In genomic region chr1:236522937-236523703, GRCh38 we compare ENCODE assay signal across 8 cellular contexts. TPM values are rescaled to one million over a fixed set of nuclear protein-coding genes. Genes with fewer than 3 reads are reported as not detected.
DNase-seq lines count a peak whose midpoint lies in the region; ATAC-seq and TF ChIP-seq lines count a peak whose summit lies in the region.

No MANE protein-coding gene starts in this region.

- CTCF ChIA-PET in CD8-positive, alpha-beta memory T cell (lab: Charles Lee) = no interaction called here

- H3K36me3 Mint-ChIP-seq in CD8-positive, alpha-beta memory T cell = peaks cover 8 to 32% (median 14%) of the 10 kb centered on the region in 3 donors
- H3K36me3 Mint-ChIP-seq in activated naive CD8-positive, alpha-beta T cell = peaks cover 3% of the 10 kb centered on the region

- H3K27me3 ChIP-seq in CD8-positive, alpha-beta memory T cell (ENCODE audit: insufficient read depth, low read length, poor library complexity, severe bottlenecking) = no peaks in the 10 kb centered on the region
- H3K27me3 ChIP-seq in right atrium auricular region = no peaks in the 10 kb centered on the region

- ATAC-seq in HG02852 (IDR thresholded peaks at IDR 0.05; ENCODE audit: unreplicated experiment) (peak; percentile 1), sciatic nerve (peak; percentile 72), HG03442 (IDR thresholded peaks at IDR 0.05; ENCODE audit: unreplicated experiment) (no peak)

- POLR2A ChIA-PET in CD8-positive, alpha-beta memory T cell (lab: Charles Lee) = no interaction called here

- H3K4me1 ChIP-seq in CD8-positive, alpha-beta memory T cell (ENCODE audit: insufficient read depth, low read length) = peaks cover 10% of the 10 kb centered on the region
- peaks cover 0 to 17% of the 10 kb centered on the region in 2 donors for H3K4me1 ChIP-seq in right atrium auricular region

- peak in 1 of 5 donors; percentile 14 for DNase-seq in CD8-positive, alpha-beta memory T cell
- no peak for DNase-seq in right atrium auricular region (ENCODE audit: low spot score)
- DNase-seq in sciatic nerve (ENCODE audit: low spot score) = peak; percentile 67
- no peak for DNase-seq in amniotic stem cell (lab: John Stamatoyannopoulos, UW)
- no peak for DNase-seq in EL

- peaks cover 15% of the 10 kb centered on the region for H3K36me3 ChIP-seq in CD8-positive, alpha-beta memory T cell (ENCODE audit: insufficient read depth, low read length)
- peaks cover 25% of the 10 kb centered on the region for H3K36me3 ChIP-seq in right atrium auricular region

- peak overlapping the region; percentile 94 for H3K4me3 ChIP-seq in CD8-positive, alpha-beta memory T cell (ENCODE audit: low read length)
- peak overlapping the region; percentile 80 to 85 for H3K4me3 ChIP-seq in right atrium auricular region

- peaks cover 0 to 2% of the 10 kb centered on the region in 2 donors for H3K27me3 Mint-ChIP-seq in CD8-positive, alpha-beta memory T cell
- no peaks in the 10 kb centered on the region for H3K27me3 Mint-ChIP-seq in activated naive CD8-positive, alpha-beta T cell

- no peak for TF ChIP-seq CTCF in right atrium auricular region (IDR thresholded peaks at IDR 0.05)

- intact Hi-C loops in sciatic nerve (cut with DNase I) = no loop called here

- no peaks in the 10 kb centered on the region for H3K9me3 Mint-ChIP-seq in CD8-positive, alpha-beta memory T cell
- no peaks in the 10 kb centered on the region for H3K9me3 Mint-ChIP-seq in activated naive CD8-positive, alpha-beta T cell (ENCODE audit: low read depth)

- no peaks in the 10 kb centered on the region for H3K9me3 ChIP-seq in CD8-positive, alpha-beta memory T cell (ENCODE audit: low read length)
- H3K9me3 ChIP-seq in right atrium auricular region = no peaks in the 10 kb centered on the region

- H3K4me3 Mint-ChIP-seq in CD8-positive, alpha-beta memory T cell = peak overlapping the region; percentile 98 to 100 (median 99)
- peak overlapping the region; percentile 94 for H3K4me3 Mint-ChIP-seq in activated naive CD8-positive, alpha-beta T cell

- peak overlapping the region; percentile 94 to 100 (median 98) for H3K27ac Mint-ChIP-seq in CD8-positive, alpha-beta memory T cell
- H3K27ac Mint-ChIP-seq in activated naive CD8-positive, alpha-beta T cell = peak overlapping the region; percentile 98

- H3K4me1 Mint-ChIP-seq in CD8-positive, alpha-beta memory T cell = peaks cover 32 to 55% (median 43%) of the 10 kb centered on the region in 3 donors
- peaks cover 26% of the 10 kb centered on the region for H3K4me1 Mint-ChIP-seq in activated naive CD8-positive, alpha-beta T cell (ENCODE audit: low read depth)

- H3K27ac ChIP-seq in CD8-positive, alpha-beta memory T cell (ENCODE audit: low read depth, low read length) = peak overlapping the region; percentile 95
- H3K27ac ChIP-seq in right atrium auricular region = peak overlapping the region; percentile 90 to 95

RNA-seq across cellular contexts. Expression of gene LGALS8, which starts 0.7 kb away (rescaled TPM):
- total RNA-seq in CD8-positive, alpha-beta memory T cell = 10 to 100 TPM; 47.3 to 48.9 TPM
- polyA plus RNA-seq in CD8-positive, alpha-beta memory T cell = 54.4 TPM
- 100 to 1,000 TPM; 103 to 113 TPM for total RNA-seq in right atrium auricular region
- total RNA-seq in sciatic nerve = 69.4 TPM
